20 cellular contexts compared by ENCODE assay signal in genomic region chr7:42982604-42983115, GRCh38.
"Had no signal": no experiment of that assay in that cellular context is flagged by ENCODE, and none has a peak within 500 bp of the region (broad histone marks: within the 10 kb centered on the region; RNA-seq: fewer than 3 reads in every experiment).

No MANE protein-coding gene starts in this region.

- H3K36me3 Mint-ChIP-seq: activated naive CD4-positive, alpha-beta T cell treated with anti-CD3 and anti-CD28 coated beads, Interleukin-2, amount 50 U/mL, for 72 hours; brain; mesothelial cell of epicardium; natural killer cell; stimulated activated naive B cell treated with anti-CD40 and anti-IgM and Interleukin-4, amounts not matched to agents 10 μg/mL and 1 μg/mL and 100 μg/mL, for 72 hours had no signal

- H3K9me3 ChIP-seq: gastrocnemius medialis, transverse colon had no signal

- H3K4me1 Mint-ChIP-seq: activated T-helper 17 cell treated with anti-CD3 and anti-CD28 coated beads, Interleukin-2, amount 50 U/mL, for 72 hours; brain; natural killer cell; stimulated activated naive B cell treated with anti-CD40 and anti-IgM and Interleukin-4, amounts not matched to agents 10 μg/mL and 1 μg/mL and 100 μg/mL, for 72 hours had no signal

- DNase-seq: activated T-cell treated with anti-CD3 and anti-CD28 coated beads, Interleukin-2, amount 50 U/mL, for 24 hours; aorta; caudate nucleus; dermis blood vessel endothelial cell; effector CD8-positive, alpha-beta T cell; gastrocnemius medialis; kidney; natural killer cell; stimulated activated CD4-positive, alpha-beta T cell treated with anti-CD3 and anti-CD28 coated beads, Interleukin-2, amount 100 ng/mL, for 48 hours; stimulated activated CD8-positive, alpha-beta memory T cell treated with anti-CD3 and anti-CD28 coated beads, Interleukin-4, amount 100 ng/mL, for 48 hours; stimulated activated naive B cell treated with anti-CD40 and anti-IgM and Interleukin-4, amounts not matched to agents 10 μg/mL and 1 μg/mL and 100 μg/mL, for 72 hours; transverse colon had no signal

- FAIRE-seq: kidney, urothelium cell line had no signal

- H3K36me3 ChIP-seq: gastrocnemius medialis, transverse colon had no signal

- H3K27ac Mint-ChIP-seq: activated naive CD4-positive, alpha-beta T cell treated with anti-CD3 and anti-CD28 coated beads, Interleukin-2, amount 50 U/mL, for 72 hours; activated T-cell treated with anti-CD3 and anti-CD28 coated beads, Interleukin-2, amount 50 U/mL, for 24 hours; activated T-helper 17 cell treated with anti-CD3 and anti-CD28 coated beads, Interleukin-2, amount 50 U/mL, for 72 hours; brain; mesothelial cell of epicardium; natural killer cell; stimulated activated naive B cell treated with anti-CD40 and anti-IgM and Interleukin-4, amounts not matched to agents 10 μg/mL and 1 μg/mL and 100 μg/mL, for 72 hours had no signal

- H3K4me1 ChIP-seq: gastrocnemius medialis, transverse colon had no signal

- H3K27me3 ChIP-seq: gastrocnemius medialis, transverse colon had no signal

- H3K4me3 Mint-ChIP-seq: activated T-cell treated with anti-CD3 and anti-CD28 coated beads, Interleukin-2, amount 50 U/mL, for 24 hours; activated T-helper 17 cell treated with anti-CD3 and anti-CD28 coated beads, Interleukin-2, amount 50 U/mL, for 72 hours; brain; mesothelial cell of epicardium; natural killer cell; stimulated activated naive B cell treated with anti-CD40 and anti-IgM and Interleukin-4, amounts not matched to agents 10 μg/mL and 1 μg/mL and 100 μg/mL, for 72 hours had no signal

- ATAC-seq: activated T-helper 17 cell treated with anti-CD3 and anti-CD28 coated beads, Interleukin-2, amount 50 U/mL, for 72 hours; esophagus mucosa; gastrocnemius medialis; left lobe of liver; natural killer cell; stimulated activated naive B cell treated with anti-CD40 and anti-IgM and Interleukin-4, amounts not matched to agents 10 μg/mL and 1 μg/mL and 100 μg/mL, for 72 hours had no signal

- H3K27me3 Mint-ChIP-seq: brain had no signal

- H3K27ac ChIP-seq: gastrocnemius medialis, transverse colon had no signal

- H3K4me3 ChIP-seq: gastrocnemius medialis, lung, transverse colon had no signal
